Comparison of ENCODE assay signal across 26 cellular contexts in genomic region chr6:150453357-150453756, GRCh38.
DNase-seq lines count a peak whose midpoint lies in the region; ATAC-seq, FAIRE-seq and TF ChIP-seq lines count a peak whose summit lies in the region.
"Had no signal": no experiment of that assay in that cellular context is flagged by ENCODE, and none has a peak within 500 bp of the region (broad histone marks: within the 10 kb centered on the region; RNA-seq: fewer than 3 reads in every experiment).

No MANE protein-coding gene starts in this region.

- DNase-seq in right atrium auricular region (ENCODE audit: low spot score), result no peak
- DNase-seq in Right ventricle myocardium superior, result no peak
- no peak for DNase-seq in urothelium cell line (ENCODE audit: low spot score)
- DNase-seq: CD8-positive, alpha-beta memory T cell; DMS 273 treated with DMSO at 0.1 percent for 48 hours; EL; GDM1; H9; HFFc6; NCI-H1092; NCI-H1417 treated with DMSO at 0.1 percent for 48 hours; NCI-H187 treated with DMSO at 0.1 percent for 48 hours; NCI-H2171 treated with DMSO at 0.1 percent for 48 hours; NCI-H446; NCI-H524 treated with DMSO at 0.1 percent for 48 hours; NCI-H774; SJCRH30 had no signal

- H3K79me2 ChIP-seq in parathyroid adenoma, result no peaks in the 10 kb centered on the region

- no peaks in the 10 kb centered on the region for H3K36me3 ChIP-seq in right atrium auricular region
- H3K36me3 ChIP-seq in gastroesophageal sphincter, result no peaks in the 10 kb centered on the region
- H3K36me3 ChIP-seq in parathyroid adenoma (ENCODE audit: control insufficient read depth, insufficient read depth, low read length), result no peaks in the 10 kb centered on the region
- H3K36me3 ChIP-seq: SJCRH30 had no signal

- no peak for TF ChIP-seq POLR2A in gastroesophageal sphincter (IDR thresholded peaks at IDR 0.05)

- H3K4me3 ChIP-seq in right atrium auricular region, result no peak overlapping the region
- no peak overlapping the region for H3K4me3 ChIP-seq in gastroesophageal sphincter
- H3K4me3 ChIP-seq in parathyroid adenoma (ENCODE audit: low read depth, low read length), result no peak overlapping the region
- H3K4me3 ChIP-seq: GM12878, GM23338, SJCRH30 had no signal

- FAIRE-seq in urothelium cell line (lab: Jason Lieb, UNC), result peak; percentile 65
- FAIRE-seq: GM12878, RCC 7860 had no signal

- H3K27me3 ChIP-seq in right atrium auricular region (no peaks in the 10 kb centered on the region), gastroesophageal sphincter (no peaks in the 10 kb centered on the region), parathyroid adenoma (ENCODE audit: control insufficient read depth, insufficient read depth, low read length) (no peaks in the 10 kb centered on the region)

- peaks cover 0 to 9% of the 10 kb centered on the region in 2 donors for H3K4me1 ChIP-seq in right atrium auricular region
- H3K4me1 ChIP-seq in gastroesophageal sphincter, result no peaks in the 10 kb centered on the region
- peaks cover 51% of the 10 kb centered on the region for H3K4me1 ChIP-seq in parathyroid adenoma
- H3K4me1 ChIP-seq: SJCRH30 had no signal

- TF ChIP-seq EP300 in gastroesophageal sphincter (IDR thresholded peaks at IDR 0.05), result no peak

- H3K27ac ChIP-seq in right atrium auricular region, result peak overlapping the region; percentile 16 to 21
- peak overlapping the region in 3 of 4 donors; percentile 22 to 57 (median 41) for H3K27ac ChIP-seq in gastroesophageal sphincter
- H3K27ac ChIP-seq in parathyroid adenoma, result peak overlapping the region; percentile 94
- H3K27ac ChIP-seq: HL-60, SJCRH30 had no signal

- intact Hi-C loops in Right ventricle myocardium superior (cut with DNase I), result no loop called here

- no peak overlapping the region for H3K4me2 ChIP-seq in parathyroid adenoma (ENCODE audit: low read length)
- H3K4me2 ChIP-seq: GM23338 had no signal

- no peak overlapping the region for H3K9ac ChIP-seq in parathyroid adenoma

- WGBS in gastroesophageal sphincter (ENCODE audit: low coverage in 1 of 2), 2 donors, result 67 to 90% methylated on average over 1 of the region's 2 CpGs

- H3K9me3 ChIP-seq in right atrium auricular region, result no peaks in the 10 kb centered on the region
- no peaks in the 10 kb centered on the region for H3K9me3 ChIP-seq in gastroesophageal sphincter
- no peaks in the 10 kb centered on the region for H3K9me3 ChIP-seq in parathyroid adenoma (ENCODE audit: control insufficient read depth, low read length)
- H3K9me3 ChIP-seq: SJCRH30 had no signal

- peak overlapping the region; percentile 61 for H2AFZ ChIP-seq in parathyroid adenoma

- no peak for TF ChIP-seq CTCF in right atrium auricular region (IDR thresholded peaks at IDR 0.05)
- TF ChIP-seq CTCF in gastroesophageal sphincter (IDR thresholded peaks at IDR 0.05), result no peak
- no peak for TF ChIP-seq CTCF in parathyroid adenoma (IDR thresholded peaks at IDR 0.05)

- ATAC-seq in Right ventricle myocardium superior (ENCODE audit: poor library complexity) (no peak), gastroesophageal sphincter (no peak), HG03469 (IDR thresholded peaks at IDR 0.05; ENCODE audit: unreplicated experiment) (no peak), HG03280 (IDR thresholded peaks at IDR 0.05; ENCODE audit: unreplicated experiment) (no peak)
- ATAC-seq: GM12878, SK-N-SH treated with all-trans-retinoic acid at 6 μM for 48 hours had no signal

Comparison
In these comparisons a context has a peak if more than half of its experiments do, and no peak if none do; other contexts are left out.
1. H3K27ac ChIP-seq: peak in every context shown above with its lines; median percentile 94 in parathyroid adenoma; 41 in gastroesophageal sphincter; 18 in right atrium auricular region.